ENCODE assay signal across 19 cellular contexts in the genomic region with DNA sequence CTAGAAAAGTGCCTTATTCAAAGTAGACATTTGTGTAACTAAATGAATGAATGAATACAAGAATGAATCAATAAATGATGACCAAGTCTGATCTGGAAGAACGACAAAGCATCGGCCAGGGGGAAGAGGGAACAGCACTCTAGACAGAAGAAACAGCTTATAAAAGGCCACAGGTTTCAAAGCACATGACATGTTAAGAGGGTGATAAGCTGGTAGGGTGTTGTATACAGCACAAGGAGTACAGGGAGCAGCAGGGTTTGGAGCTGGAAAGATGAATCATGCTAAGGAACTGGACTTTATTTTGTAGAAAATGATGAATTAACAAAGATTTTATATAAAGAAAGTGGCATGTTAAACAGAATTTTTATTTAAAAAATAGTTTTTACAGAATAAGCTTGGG.
DNase-seq lines count a peak whose midpoint lies in the region; ATAC-seq, FAIRE-seq and TF ChIP-seq lines count a peak whose summit lies in the region.
"Had no signal": no experiment of that assay in that cellular context is flagged by ENCODE, and none has a peak within 500 bp of the region (broad histone marks: within the 10 kb centered on the region; RNA-seq: fewer than 3 reads in every experiment).

No MANE protein-coding gene starts in this region.

- no TSS peak for BruUV-seq in K562 (replicated peaks; lab: Mats Ljungman, UMichigan)

- TF ChIP-seq RAD21 in K562 (CRISPR knock-in tag; conservative IDR thresholded peaks at IDR 0.05 in 1 of 2, IDR thresholded peaks at IDR 0.05 in 1 of 2): no peak

- CTCF ChIA-PET in K562 (lab: Yijun Ruan, JAX; ENCODE audit: low intra/inter-chr PET ratio): no interaction called here

- TF ChIP-seq CTCF in right atrium auricular region (IDR thresholded peaks at IDR 0.05): no peak
- TF ChIP-seq CTCF in K562 (IDR thresholded peaks at IDR 0.05 in 2 of 3, conservative IDR thresholded peaks at IDR 0.05 in 1 of 3; ENCODE audit: insufficient read depth in 2 of 3, low read depth in 1 of 3, low read length in 3 of 3): no peak

- in situ Hi-C loops in K562 (cut with MboI): no loop called here

- H3K79me2 ChIP-seq in K562 (ENCODE audit: control insufficient read depth, insufficient read depth, low read length): no peaks in the 10 kb centered on the region

- H2AFZ ChIP-seq in K562 (ENCODE audit: low read depth, low read length): peak overlapping the region; percentile 54; the same call in 1 of the 2 replicates

- TF ChIP-seq EP300 in K562 (IDR thresholded peaks at IDR 0.05; ENCODE audit: low read length): no peak

- peak; percentile 71 for ATAC-seq in Right ventricle myocardium superior (ENCODE audit: poor library complexity)
- ATAC-seq in left ventricle myocardium superior: peak; percentile 82
- ATAC-seq in K562: no peak
- ATAC-seq: A549; CD8-positive, alpha-beta T cell had no signal

- H3K4me3 ChIP-seq in right atrium auricular region (no peak overlapping the region), K562 (no peak overlapping the region)
- H3K4me3 ChIP-seq: A549; BLaER1 treated with 17β-estradiol and CSF1 and Interleukin-3, amounts not matched to agents 10 nM and 100 nM had no signal

- H3K4me1 ChIP-seq in right atrium auricular region: no peaks in the 10 kb centered on the region
- peaks cover 0 to 18% of the 10 kb centered on the region in 2 experiments; a peak in 2 of 5 replicates for H3K4me1 ChIP-seq in K562 (replicated peaks in 1 of 2; ENCODE audit: control insufficient read depth in 2 of 2, insufficient read depth in 2 of 2, low read length in 2 of 2)
- H3K4me1 ChIP-seq: A549, Caco-2 had no signal

- FAIRE-seq in K562 (lab: Jason Lieb, UNC): no peak
- FAIRE-seq: A549, D721Med, G401.6, GM12891, GM19239 had no signal

- H3K27ac ChIP-seq in right atrium auricular region: no peak overlapping the region
- no peak overlapping the region for H3K27ac ChIP-seq in K562 (ENCODE audit: extremely low read depth, low read depth, low read length)
- H3K27ac ChIP-seq: 22Rv1, A549, C4-2B had no signal

- POLR2A ChIA-PET in K562 (lab: Yijun Ruan, JAX): no interaction called here

- H3K9me3 ChIP-seq in right atrium auricular region (no peaks in the 10 kb centered on the region), K562 (replicated peaks; ENCODE audit: control insufficient read depth, insufficient read depth, low read depth, low read length) (no peaks in the 10 kb centered on the region)
- H3K9me3 ChIP-seq: A549; BLaER1 treated with 17β-estradiol and CSF1 and Interleukin-3, amounts not matched to agents 10 nM and 100 nM; Caco-2 had no signal

- H4K20me1 ChIP-seq in K562 (replicated peaks; ENCODE audit: control insufficient read depth, insufficient read depth, low read length): no peaks in the 10 kb centered on the region
- H4K20me1 ChIP-seq: BLaER1 treated with 17β-estradiol and CSF1 and Interleukin-3, amounts not matched to agents 10 nM and 100 nM had no signal

- no peaks in the 10 kb centered on the region for H3K36me3 ChIP-seq in right atrium auricular region
- no peaks in the 10 kb centered on the region for H3K36me3 ChIP-seq in K562 (ENCODE audit: control insufficient read depth, insufficient read depth, low read length)
- H3K36me3 ChIP-seq: BLaER1 treated with 17β-estradiol and CSF1 and Interleukin-3, amounts not matched to agents 10 nM and 100 nM had no signal

- H3K9me1 ChIP-seq in K562 (ENCODE audit: control insufficient read depth, insufficient read depth, low read length): no peaks in the 10 kb centered on the region

- H3K27me3 ChIP-seq in right atrium auricular region (no peaks in the 10 kb centered on the region), K562 (ENCODE audit: control insufficient read depth in 2 of 2, insufficient read depth in 2 of 2, low read length in 2 of 2) (no peaks in the 10 kb centered on the region; a peak in 1 of 5 replicates)
- H3K27me3 ChIP-seq: BLaER1 treated with 17β-estradiol and CSF1 and Interleukin-3, amounts not matched to agents 10 nM and 100 nM had no signal

- TF ChIP-seq POLR2A in K562 (conservative IDR thresholded peaks at IDR 0.05): no peak

- DNase-seq in Right ventricle myocardium superior: no peak
- DNase-seq in cardiac septum (ENCODE audit: low spot score): no peak
- no peak for DNase-seq in left ventricle myocardium superior
- DNase-seq in right atrium auricular region (ENCODE audit: low spot score): no peak
- DNase-seq in K562 (ENCODE audit: extremely low read depth in 1 of 4, low spot score in 3 of 4): no peak
- DNase-seq in ureter (ENCODE audit: low spot score): no peak
- DNase-seq: Caco-2; Calu3; CD4-positive, alpha-beta T cell; CD8-positive, alpha-beta T cell; DMS79 treated with DMSO at 0.1 percent for 48 hours had no signal

- WGBS in K562 (ENCODE audit: insufficient coverage, low coverage, missing lambda C conversion rate): 7% methylated on average over 2 of the region's 2 CpGs

- no peak overlapping the region for H3K4me2 ChIP-seq in K562 (ENCODE audit: insufficient read depth, low read length)
- H3K4me2 ChIP-seq: A549 had no signal

- intact Hi-C loops in Right ventricle myocardium superior (cut with DNase I): no loop called here
- intact Hi-C loops in cardiac septum (cut with DNase I): no loop called here
- intact Hi-C loops in left ventricle myocardium superior (cut with micrococcal nuclease): no loop called here
- intact Hi-C loops in K562 (cut with micrococcal nuclease): no loop called here

- no peak overlapping the region for H3K9ac ChIP-seq in K562 (ENCODE audit: insufficient read depth in 1 of 2, low read depth in 2 of 2, low read length in 2 of 2)
- H3K9ac ChIP-seq: BLaER1 treated with 17β-estradiol and CSF1 and Interleukin-3, amounts not matched to agents 10 nM and 100 nM had no signal

TF ChIP-seq in K562, 482 proteins besides CTCF, POLR2A, EP300 and RAD21 (continues in another document):
- TF ChIP-seq ZNF324 (CRISPR knock-in tag; IDR thresholded peaks at IDR 0.05): no peak
- no peak for TF ChIP-seq ZNF134 (CRISPR knock-in tag; conservative IDR thresholded peaks at IDR 0.05)
- TF ChIP-seq, protein P1, sequence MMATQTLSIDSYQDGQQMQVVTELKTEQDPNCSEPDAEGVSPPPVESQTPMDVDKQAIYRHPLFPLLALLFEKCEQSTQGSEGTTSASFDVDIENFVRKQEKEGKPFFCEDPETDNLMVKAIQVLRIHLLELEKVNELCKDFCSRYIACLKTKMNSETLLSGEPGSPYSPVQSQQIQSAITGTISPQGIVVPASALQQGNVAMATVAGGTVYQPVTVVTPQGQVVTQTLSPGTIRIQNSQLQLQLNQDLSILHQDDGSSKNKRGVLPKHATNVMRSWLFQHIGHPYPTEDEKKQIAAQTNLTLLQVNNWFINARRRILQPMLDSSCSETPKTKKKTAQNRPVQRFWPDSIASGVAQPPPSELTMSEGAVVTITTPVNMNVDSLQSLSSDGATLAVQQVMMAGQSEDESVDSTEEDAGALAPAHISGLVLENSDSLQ (IDR thresholded peaks at IDR 0.05): no peak
- no peak for TF ChIP-seq ZFP36 (IDR thresholded peaks at IDR 0.05; ENCODE audit: low read depth, low read length, partially characterized antibody)
- TF ChIP-seq XRCC3 (IDR thresholded peaks at IDR 0.05): no peak
- TF ChIP-seq HNRNPH1 (optimal IDR thresholded peaks at IDR 0.05; ENCODE audit: low read depth, low read length): no peak
- TF ChIP-seq ZNF780A (CRISPR knock-in tag; IDR thresholded peaks at IDR 0.05): no peak
- TF ChIP-seq, protein P2, sequence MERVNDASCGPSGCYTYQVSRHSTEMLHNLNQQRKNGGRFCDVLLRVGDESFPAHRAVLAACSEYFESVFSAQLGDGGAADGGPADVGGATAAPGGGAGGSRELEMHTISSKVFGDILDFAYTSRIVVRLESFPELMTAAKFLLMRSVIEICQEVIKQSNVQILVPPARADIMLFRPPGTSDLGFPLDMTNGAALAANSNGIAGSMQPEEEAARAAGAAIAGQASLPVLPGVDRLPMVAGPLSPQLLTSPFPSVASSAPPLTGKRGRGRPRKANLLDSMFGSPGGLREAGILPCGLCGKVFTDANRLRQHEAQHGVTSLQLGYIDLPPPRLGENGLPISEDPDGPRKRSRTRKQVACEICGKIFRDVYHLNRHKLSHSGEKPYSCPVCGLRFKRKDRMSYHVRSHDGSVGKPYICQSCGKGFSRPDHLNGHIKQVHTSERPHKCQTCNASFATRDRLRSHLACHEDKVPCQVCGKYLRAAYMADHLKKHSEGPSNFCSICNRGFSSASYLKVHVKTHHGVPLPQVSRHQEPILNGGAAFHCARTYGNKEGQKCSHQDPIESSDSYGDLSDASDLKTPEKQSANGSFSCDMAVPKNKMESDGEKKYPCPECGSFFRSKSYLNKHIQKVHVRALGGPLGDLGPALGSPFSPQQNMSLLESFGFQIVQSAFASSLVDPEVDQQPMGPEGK (CRISPR knock-in tag; IDR thresholded peaks at IDR 0.05; ENCODE audit: borderline replicate concordance): no peak
- no peak for TF ChIP-seq MTA3 (IDR thresholded peaks at IDR 0.05; ENCODE audit: borderline replicate concordance)
- no peak for TF ChIP-seq ZBED1 (IDR thresholded peaks at IDR 0.05)
